In the genomic region with DNA sequence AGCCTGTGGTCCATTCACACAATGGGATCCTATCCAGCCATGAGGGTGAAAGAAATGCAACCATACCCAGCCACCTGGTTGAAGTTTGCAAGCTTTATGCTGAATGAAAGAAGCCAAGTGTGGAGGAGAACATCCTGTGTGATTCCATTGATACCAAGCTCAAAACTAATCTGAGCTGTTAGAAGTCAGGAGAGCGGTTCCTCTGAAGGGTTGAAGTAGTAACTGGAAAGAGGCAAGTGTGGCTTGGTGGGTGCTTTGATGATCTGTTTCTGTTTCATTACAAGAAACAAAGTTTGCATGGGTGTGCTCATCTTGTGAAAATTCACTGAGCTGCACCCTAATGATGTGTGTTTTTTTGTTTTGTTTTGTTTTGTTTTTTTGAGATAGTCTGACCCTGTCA, we compare ENCODE assay signal across 1 cellular context.
TF ChIP-seq lines count a peak whose summit lies in the region.

No MANE protein-coding gene starts in this region.

TF ChIP-seq in IMR-90, 13 proteins besides CTCF, POLR2A, EP300 and RAD21 (continued from another document):
- TF ChIP-seq, protein P1, sequence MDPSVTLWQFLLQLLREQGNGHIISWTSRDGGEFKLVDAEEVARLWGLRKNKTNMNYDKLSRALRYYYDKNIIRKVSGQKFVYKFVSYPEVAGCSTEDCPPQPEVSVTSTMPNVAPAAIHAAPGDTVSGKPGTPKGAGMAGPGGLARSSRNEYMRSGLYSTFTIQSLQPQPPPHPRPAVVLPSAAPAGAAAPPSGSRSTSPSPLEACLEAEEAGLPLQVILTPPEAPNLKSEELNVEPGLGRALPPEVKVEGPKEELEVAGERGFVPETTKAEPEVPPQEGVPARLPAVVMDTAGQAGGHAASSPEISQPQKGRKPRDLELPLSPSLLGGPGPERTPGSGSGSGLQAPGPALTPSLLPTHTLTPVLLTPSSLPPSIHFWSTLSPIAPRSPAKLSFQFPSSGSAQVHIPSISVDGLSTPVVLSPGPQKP (IDR thresholded peaks at IDR 0.05; ENCODE audit: borderline replicate concordance, low read depth, low read length) = no peak
- no peak for TF ChIP-seq NFE2L2 (IDR thresholded peaks at IDR 0.05; ENCODE audit: low read depth, low read length)
- TF ChIP-seq RFX5 (IDR thresholded peaks at IDR 0.05; ENCODE audit: low read depth, low read length) = no peak
- no peak for TF ChIP-seq FOS (IDR thresholded peaks at IDR 0.05; ENCODE audit: low read depth, low read length)
- TF ChIP-seq CHD1 (IDR thresholded peaks at IDR 0.05; ENCODE audit: low read depth, low read length) = no peak
- no peak for TF ChIP-seq MXI1 (IDR thresholded peaks at IDR 0.05; ENCODE audit: borderline replicate concordance, low read depth, low read length)
- no peak for TF ChIP-seq RCOR1 (IDR thresholded peaks at IDR 0.05; ENCODE audit: insufficient replicate concordance, low read length)
- no peak for TF ChIP-seq BHLHE40 (IDR thresholded peaks at IDR 0.05; ENCODE audit: low read depth, low read length)
- no peak for TF ChIP-seq MAZ (IDR thresholded peaks at IDR 0.05; ENCODE audit: borderline replicate concordance, low read depth, low read length)
